ENCODE assay signal across 18 cellular contexts in genomic region chr16:55496509-55497145, GRCh38. TPM values are rescaled to one million over a fixed set of nuclear protein-coding genes. Genes with fewer than 3 reads are reported as not detected.
A peak's percentile ranks its signal among the peaks of the same experiment; 100 is the strongest.
DNase-seq lines count a peak whose midpoint lies in the region; ATAC-seq and TF ChIP-seq lines count a peak whose summit lies in the region.
"Had no signal": no experiment of that assay in that cellular context is flagged by ENCODE, and none has a peak within 500 bp of the region (broad histone marks: within the 10 kb centered on the region; RNA-seq: fewer than 3 reads in every experiment).

No MANE protein-coding gene starts in this region.

- 73% methylated on average over 4 of the region's 8 CpGs for WGBS in suprapubic skin

- DNase-seq in DMS 273 (lab: John Stamatoyannopoulos, UW; ENCODE audit: unreplicated experiment) (peak; percentile 29), DMS 273 treated with DMSO at 0.1 percent for 48 hours (lab: John Stamatoyannopoulos, UW) (no peak), foreskin keratinocyte (no peak), suprapubic skin (ENCODE audit: low spot score in 2 of 2) (peak; percentile 56 to 70), NCI-H2107 treated with DMSO at 0.1 percent for 48 hours (lab: John Stamatoyannopoulos, UW; ENCODE audit: unreplicated experiment) (no peak), NCI-H146 treated with DMSO at 0.1 percent for 48 hours (lab: John Stamatoyannopoulos, UW; ENCODE audit: unreplicated experiment) (no peak)
- DNase-seq: activated naive CD4-positive, alpha-beta T cell treated with anti-CD3 and anti-CD28 coated beads for 36 hours; activated T-cell treated with anti-CD3 and anti-CD28 coated beads, Interleukin-2, amount 50 U/mL, for 1 hour; AML-193; left ventricle myocardium superior; NCI-H1436; NCI-H69 had no signal

- H3F3A ChIP-seq in Loucy (ENCODE audit: low read depth), result no peaks in the 10 kb centered on the region

- TF ChIP-seq CTCF in Loucy (conservative IDR thresholded peaks at IDR 0.05; ENCODE audit: low read length), result no peak
- TF ChIP-seq CTCF in foreskin keratinocyte (conservative IDR thresholded peaks at IDR 0.05), result no peak
- no peak for TF ChIP-seq CTCF in suprapubic skin (IDR thresholded peaks at IDR 0.05)

- H3K4me2 ChIP-seq in Loucy (ENCODE audit: low read depth, low read length, poor library complexity, severe bottlenecking), result peak overlapping the region; percentile 10
- H3K4me2 ChIP-seq: GM23338 had no signal

- H3K27me3 ChIP-seq in Loucy (ENCODE audit: insufficient read depth, low read length, poor library complexity, severe bottlenecking), result no peaks in the 10 kb centered on the region
- H3K27me3 ChIP-seq in foreskin keratinocyte, result no peaks in the 10 kb centered on the region
- H3K27me3 ChIP-seq in suprapubic skin, result no peaks in the 10 kb centered on the region

- H3K9ac ChIP-seq in Loucy (ENCODE audit: low read depth, low read length, poor library complexity, severe bottlenecking), result no peak overlapping the region

- H3K4me3 ChIP-seq in Loucy (ENCODE audit: low read length, poor library complexity, severe bottlenecking) (no peak overlapping the region), suprapubic skin (no peak overlapping the region)
- H3K4me3 ChIP-seq: GM23338, mucosa of descending colon, prostate gland had no signal

- TF ChIP-seq POLR2A in suprapubic skin (IDR thresholded peaks at IDR 0.05), result no peak

- peaks cover 52% of the 10 kb centered on the region for H3K4me1 ChIP-seq in Loucy (ENCODE audit: insufficient read depth, low read length, poor library complexity, severe bottlenecking)
- peaks cover 39% of the 10 kb centered on the region for H3K4me1 ChIP-seq in foreskin keratinocyte
- H3K4me1 ChIP-seq in suprapubic skin, result peaks cover 71% of the 10 kb centered on the region
- H3K4me1 ChIP-seq: prostate gland had no signal

- H3K36me3 ChIP-seq in Loucy (ENCODE audit: insufficient read depth, low read length), result no peaks in the 10 kb centered on the region
- H3K36me3 ChIP-seq in suprapubic skin, result peaks cover 12% of the 10 kb centered on the region
- H3K36me3 ChIP-seq: prostate gland had no signal

- no peaks in the 10 kb centered on the region for H3K79me2 ChIP-seq in Loucy (ENCODE audit: insufficient read depth, low read length)

- H3K9me3 ChIP-seq in Loucy (ENCODE audit: insufficient read depth, low read depth, low read length), result no peaks in the 10 kb centered on the region
- H3K9me3 ChIP-seq in suprapubic skin, result no peaks in the 10 kb centered on the region
- H3K9me3 ChIP-seq: mucosa of descending colon, prostate gland had no signal

- ATAC-seq in foreskin keratinocyte (no peak), GM21723 (IDR thresholded peaks at IDR 0.05; ENCODE audit: unreplicated experiment) (no peak)
- ATAC-seq: left ventricle myocardium superior had no signal

- no peak for TF ChIP-seq EP300 in suprapubic skin (IDR thresholded peaks at IDR 0.05)

- H3K9me2 ChIP-seq in Loucy (replicated peaks; ENCODE audit: low read depth, low read length), result no peaks in the 10 kb centered on the region

- H3K27ac ChIP-seq in foreskin keratinocyte, result peak overlapping the region; percentile 13
- H3K27ac ChIP-seq in suprapubic skin, result no peak overlapping the region
- H3K27ac ChIP-seq: 22Rv1, prostate gland had no signal

- H2AFZ ChIP-seq in Loucy (ENCODE audit: low read length), result no peak overlapping the region
- H2AFZ ChIP-seq: GM23338 had no signal

- no peaks in the 10 kb centered on the region for H4K20me1 ChIP-seq in Loucy (ENCODE audit: insufficient read depth, low read length, poor library complexity, severe bottlenecking)

RNA-seq across cellular contexts. Expression of gene LPCAT2, which starts 12.2 kb away (rescaled TPM):
- total RNA-seq in foreskin keratinocyte (30.0 and 32.5 TPM in 2 replicates), suprapubic skin (10 to 100 TPM; 12.1 to 19.7 (median 18.1) TPM)
- polyA plus RNA-seq in foreskin keratinocyte, result 11.8 and 15.1 TPM in 2 replicates

RNA-seq across cellular contexts. Expression of gene MMP2, which starts 17.6 kb away (rescaled TPM):
- total RNA-seq in foreskin keratinocyte (52.9 and 95.7 TPM in 2 replicates), suprapubic skin (100 to 1,000 TPM in 2 of 4 donors, 10 to 100 TPM in 2; 71.4 to 175 (median 120) TPM)
- polyA plus RNA-seq in foreskin keratinocyte, result 46.8 and 88.3 TPM in 2 replicates
- total RNA-seq: activated naive CD4-positive, alpha-beta T cell treated with anti-CD3 and anti-CD28 coated beads for 36 hours had no signal

Comparison
In these comparisons a context has a peak if more than half of its experiments do, and no peak if none do; other contexts are left out.
1. DNase-seq: peak in DMS 273 (single experiment) and suprapubic skin (2 of 2); none in DMS 273 treated with DMSO at 0.1 percent for 48 hours (single experiment), foreskin keratinocyte (0 of 2), NCI-H2107 treated with DMSO at 0.1 percent for 48 hours (single experiment) and NCI-H146 treated with DMSO at 0.1 percent for 48 hours (single experiment).